In genomic region chr1:200043330-200043668, GRCh38 we compare ENCODE assay signal across 10 cellular contexts. TPM values are rescaled to one million over a fixed set of nuclear protein-coding genes. Genes with fewer than 3 reads are reported as not detected.
DNase-seq lines count a peak whose midpoint lies in the region; ATAC-seq lines count a peak whose summit lies in the region.
"Had no signal": no experiment of that assay in that cellular context is flagged by ENCODE, and none has a peak within 500 bp of the region (broad histone marks: within the 10 kb centered on the region; RNA-seq: fewer than 3 reads in every experiment).

No MANE protein-coding gene starts in this region.

- H3K9me2 ChIP-seq in GM23248 (ENCODE audit: insufficient read depth) = no peaks in the 10 kb centered on the region

- WGBS in GM23248 (ENCODE audit: low coverage in 1 of 2, low lambda C conversion rate in 2 of 2, missing lambda C conversion rate in 2 of 2), 2 experiments = 8 to 22% methylated on average over 3 of the region's 3 CpGs

- H3K36me3 ChIP-seq in GM23248 (ENCODE audit: low read depth) (no peaks in the 10 kb centered on the region), iPS-15b (ENCODE audit: control insufficient read depth, insufficient read depth, low read length) (no peaks in the 10 kb centered on the region), skeletal muscle tissue (ENCODE audit: control insufficient read depth in 3 of 3, insufficient read depth in 3 of 3, low read length in 3 of 3) (no peaks in the 10 kb centered on the region)

- H3K4me1 Mint-ChIP-seq in T-helper 17 cell = peaks cover 14% of the 10 kb centered on the region

- peak overlapping the region; percentile 26; the same call in 1 of the 2 replicates for H2AFZ ChIP-seq in GM23248

- H3K27ac Mint-ChIP-seq in T-helper 17 cell = no peak overlapping the region

- no peaks in the 10 kb centered on the region for H3K9me3 ChIP-seq in GM23248 (ENCODE audit: low read depth)
- no peaks in the 10 kb centered on the region for H3K9me3 ChIP-seq in T-helper 17 cell (ENCODE audit: control insufficient read depth, low read length, poor library complexity, severe bottlenecking)
- H3K9me3 ChIP-seq in iPS-15b (ENCODE audit: control insufficient read depth, insufficient read depth, low read length) = no peaks in the 10 kb centered on the region
- no peaks in the 10 kb centered on the region for H3K9me3 ChIP-seq in skeletal muscle tissue (ENCODE audit: control insufficient read depth in 3 of 3, low read length in 3 of 3)

- H3F3A ChIP-seq in GM23248 (ENCODE audit: insufficient read depth) = no peaks in the 10 kb centered on the region

- peaks cover 64% of the 10 kb centered on the region for H3K27me3 Mint-ChIP-seq in T-helper 17 cell

- intact Hi-C loops in posterior vena cava (cut with DNase I) = no loop called here

- DNase-seq in GM23248 (no peak), T-helper 17 cell (no peak), NCI-H1048 (lab: John Stamatoyannopoulos, UW) (no peak), posterior vena cava (ENCODE audit: low spot score) (no peak)
- DNase-seq in effector CD8-positive, alpha-beta T cell (lab: John Stamatoyannopoulos, UW) = no peak
- DNase-seq: activated effector memory CD4-positive, alpha-beta T cell treated with Interleukin-2 at 50 U/mL for 16 hours; midbrain; NCI-H2171 had no signal

- H3K4me2 ChIP-seq in GM23248 (ENCODE audit: unreplicated experiment) = peak overlapping the region; percentile 49

- H3K4me3 Mint-ChIP-seq in T-helper 17 cell = peak overlapping the region; percentile 69

- peaks cover 3% of the 10 kb centered on the region for H3K36me3 Mint-ChIP-seq in T-helper 17 cell (ENCODE audit: low read depth)

- H4K20me1 ChIP-seq in GM23248 (ENCODE audit: insufficient read depth) = no peaks in the 10 kb centered on the region

- in situ Hi-C loops in GM23248 (cut with MboI) = no loop called here

- no peak for ATAC-seq in T-helper 17 cell

- no peak overlapping the region for H3K27ac ChIP-seq in GM23248
- no peak overlapping the region for H3K27ac ChIP-seq in skeletal muscle tissue (ENCODE audit: low read depth, low read length)

- H3K9ac ChIP-seq in GM23248 (no peak overlapping the region), iPS-15b (ENCODE audit: low read depth, low read length) (no peak overlapping the region), skeletal muscle tissue (ENCODE audit: low read depth in 1 of 3, low read length in 3 of 3) (no peak overlapping the region)

- H3K27me3 ChIP-seq in GM23248 (replicated peaks; ENCODE audit: insufficient read depth) = peaks cover 78% of the 10 kb centered on the region
- peaks cover 65% of the 10 kb centered on the region for H3K27me3 ChIP-seq in iPS-15b (ENCODE audit: control insufficient read depth, insufficient read depth, low read length)
- peaks cover 63 to 71% (median 70%) of the 10 kb centered on the region in 3 donors for H3K27me3 ChIP-seq in skeletal muscle tissue (ENCODE audit: control insufficient read depth in 3 of 3, insufficient read depth in 3 of 3, low read length in 3 of 3)

- H3K4me3 ChIP-seq in GM23248 = no peak overlapping the region
- peak overlapping the region; percentile 56 for H3K4me3 ChIP-seq in iPS-15b (ENCODE audit: low read depth, low read length)
- peak overlapping the region in 2 of 3 donors; percentile 45 to 64 for H3K4me3 ChIP-seq in skeletal muscle tissue (ENCODE audit: low read length in 3 of 3)

- H3K79me2 ChIP-seq in GM23248 (ENCODE audit: insufficient read depth) = no peaks in the 10 kb centered on the region

- H3K4me1 ChIP-seq in GM23248 (ENCODE audit: insufficient read depth) (no peaks in the 10 kb centered on the region), iPS-15b (ENCODE audit: control insufficient read depth, insufficient read depth, low read length) (peaks cover 19% of the 10 kb centered on the region), skeletal muscle tissue (ENCODE audit: control insufficient read depth in 3 of 3, insufficient read depth in 3 of 3, low read length in 3 of 3) (peaks cover 19 to 24% (median 23%) of the 10 kb centered on the region in 3 donors)

RNA-seq across cellular contexts. Expression of gene NR5A2, which starts 15.8 kb away (rescaled TPM):
- 0.13 and 0.65 TPM in 2 replicates for total RNA-seq in GM23248 (2014; rRNA removed; shearing (Covaris generic))
- polyA plus RNA-seq in GM23248 (2016; fragmentation: Nextera tagmentation; extraction: Ambion mirVana) = 0.06 TPM in 1 of 2 replicates, not detected in the other
- total RNA-seq in T-helper 17 cell (not detected), skeletal muscle tissue (4.2 TPM), posterior vena cava (1 to 10 TPM in 1 of 2 donors, under 1 TPM in 1; 0.95 to 3.1 TPM)
